12 cellular contexts compared by ENCODE assay signal in genomic region chr6:149084026-149084425, GRCh38.
"Had no signal": no experiment of that assay in that cellular context is flagged by ENCODE, and none has a peak within 500 bp of the region (broad histone marks: within the 10 kb centered on the region; RNA-seq: fewer than 3 reads in every experiment).

No MANE protein-coding gene starts in this region.

- H3K4me1 Mint-ChIP-seq: immature natural killer cell had no signal

- H3K36me3 ChIP-seq: colonic mucosa, right lobe of liver had no signal

- H3K27me3 Mint-ChIP-seq: stimulated activated naive B cell treated with anti-CD40 and anti-IgM and Interleukin-4, amounts not matched to agents 10 μg/mL and 1 μg/mL and 100 μg/mL, for 72 hours had no signal

- H3K36me3 Mint-ChIP-seq: immature natural killer cell had no signal

- H3K4me3 Mint-ChIP-seq: immature natural killer cell; nephron; stimulated activated naive B cell treated with anti-CD40 and anti-IgM and Interleukin-4, amounts not matched to agents 10 μg/mL and 1 μg/mL and 100 μg/mL, for 72 hours had no signal

- H3K4me1 ChIP-seq: colonic mucosa, psoas muscle, right lobe of liver had no signal

- H3K27me3 ChIP-seq: colonic mucosa, right lobe of liver had no signal

- H3K9me3 ChIP-seq: colonic mucosa, psoas muscle, right lobe of liver had no signal

- H3K27ac Mint-ChIP-seq: immature natural killer cell; stimulated activated naive B cell treated with anti-CD40 and anti-IgM and Interleukin-4, amounts not matched to agents 10 μg/mL and 1 μg/mL and 100 μg/mL, for 72 hours had no signal

- ATAC-seq: foreskin keratinocyte; left cardiac atrium; psoas muscle; right lobe of liver; stimulated activated naive B cell treated with anti-CD40 and anti-IgM and Interleukin-4, amounts not matched to agents 10 μg/mL and 1 μg/mL and 100 μg/mL, for 72 hours had no signal

- H3K9me3 Mint-ChIP-seq: immature natural killer cell; nephron; stimulated activated naive B cell treated with anti-CD40 and anti-IgM and Interleukin-4, amounts not matched to agents 10 μg/mL and 1 μg/mL and 100 μg/mL, for 72 hours had no signal

- DNase-seq: activated CD4-positive, alpha-beta T cell treated with anti-CD3 and anti-CD28 coated beads for 1 hour; caudate nucleus; colonic mucosa; foreskin keratinocyte; immature natural killer cell; left cardiac atrium; occipital lobe; psoas muscle; right lobe of liver; stimulated activated CD4-positive, alpha-beta T cell treated with anti-CD3 and anti-CD28 coated beads, Interleukin-1b, Interleukin-23, amount 100 ng/mL, for 48 hours; stimulated activated naive B cell treated with anti-CD40 and anti-IgM and Interleukin-4, amounts not matched to agents 10 μg/mL and 1 μg/mL and 100 μg/mL, for 72 hours had no signal

- H3K27ac ChIP-seq: colonic mucosa, foreskin keratinocyte, psoas muscle, right lobe of liver had no signal

- H3K4me3 ChIP-seq: colonic mucosa, psoas muscle, right lobe of liver had no signal
